Comparison of ENCODE assay signal across 8 cellular contexts in genomic region chr6:113969888-113970807, GRCh38. TPM values are rescaled to one million over a fixed set of nuclear protein-coding genes. Genes with fewer than 3 reads are reported as not detected.
DNase-seq lines count a peak whose midpoint lies in the region; ATAC-seq, FAIRE-seq and TF ChIP-seq lines count a peak whose summit lies in the region.

No MANE protein-coding gene starts in this region.

- H3K4me2 ChIP-seq in GM23248 (ENCODE audit: unreplicated experiment) (peak overlapping the region; percentile 88), GM12878 (ENCODE audit: control insufficient read depth, insufficient read depth) (peak overlapping the region; percentile 28)

- peak; percentile 70 for ATAC-seq in GM12878

- TF ChIP-seq CTCF in GM12878 (IDR thresholded peaks at IDR 0.05 in 2 of 3, conservative IDR thresholded peaks at IDR 0.05 in 1 of 3; ENCODE audit: control insufficient read depth in 2 of 3, extremely low read depth in 1 of 3, insufficient read depth in 1 of 3, low read depth in 3 of 3, low read length in 3 of 3) (no peak), sigmoid colon (IDR thresholded peaks at IDR 0.05) (no peak)

- no peaks in the 10 kb centered on the region for H3F3A ChIP-seq in GM23248 (ENCODE audit: insufficient read depth)

- no TSS peak for BruUV-seq in GM12878 (replicated peaks; lab: Mats Ljungman, UMichigan)

- H3K27me3 ChIP-seq in GM23248 (replicated peaks; ENCODE audit: insufficient read depth) (no peaks in the 10 kb centered on the region), GM12878 (replicated peaks in 1 of 2; ENCODE audit: control insufficient read depth in 2 of 2, insufficient read depth in 2 of 2, low read length in 1 of 2) (no peaks in the 10 kb centered on the region), iPS DF 6.9 (ENCODE audit: control insufficient read depth, insufficient read depth, low read length) (no peaks in the 10 kb centered on the region), sigmoid colon (no peaks in the 10 kb centered on the region)

- no peaks in the 10 kb centered on the region for H3K36me3 ChIP-seq in ES-I3 (ENCODE audit: insufficient read depth, low read length)
- H3K36me3 ChIP-seq in GM23248 (ENCODE audit: low read depth) = no peaks in the 10 kb centered on the region
- no peaks in the 10 kb centered on the region for H3K36me3 ChIP-seq in GM12878 (ENCODE audit: control insufficient read depth in 2 of 2, insufficient read depth in 2 of 2, low read length in 1 of 2)
- H3K36me3 ChIP-seq in iPS DF 6.9 (ENCODE audit: control insufficient read depth, insufficient read depth, low read length) = no peaks in the 10 kb centered on the region
- H3K36me3 ChIP-seq in sigmoid colon = no peaks in the 10 kb centered on the region

- in situ Hi-C loops in GM23248 (cut with MboI) (no loop called here), GM12878 (cut with MboI) (no loop called here)

- FAIRE-seq in GM12878 (lab: Jason Lieb, UNC) = peak; percentile 71

- TF ChIP-seq EP300 in GM12878 (IDR thresholded peaks at IDR 0.05; ENCODE audit: borderline replicate concordance in 1 of 2, control insufficient read depth in 1 of 2, low read depth in 2 of 2, low read length in 2 of 2) (no peak), sigmoid colon (IDR thresholded peaks at IDR 0.05) (no peak)

- RAD21 ChIA-PET in GM12878 (lab: Charles Lee; ENCODE audit: unreplicated experiment) = interaction anchor here (1.5 kb wide), 1 partner anchor 10 kb away, joined by 4 read pairs; no protein-coding TSS in a partner anchor

- POLR2A ChIA-PET in GM12878 (lab: Charles Lee) = interaction anchor here (2.1 kb wide), 1 partner anchor 9 kb away, joined by 8 read pairs; no protein-coding TSS in a partner anchor

- H3K9me3 ChIP-seq in ES-I3 (ENCODE audit: control insufficient read depth, insufficient read depth, low read length) (no peaks in the 10 kb centered on the region), GM23248 (ENCODE audit: low read depth) (no peaks in the 10 kb centered on the region), GM12878 (replicated peaks; ENCODE audit: control insufficient read depth, insufficient read depth, low read length) (no peaks in the 10 kb centered on the region), iPS DF 6.9 (ENCODE audit: control insufficient read depth, insufficient read depth, low read length) (no peaks in the 10 kb centered on the region), sigmoid colon (no peaks in the 10 kb centered on the region)

- no peaks in the 10 kb centered on the region for H3K9me2 ChIP-seq in GM23248 (ENCODE audit: insufficient read depth)

- CTCF ChIA-PET in GM12878 (lab: Yijun Ruan, JAX) = interaction anchor here (0.9 to 1.1 kb wide), 2 partner anchors 16 to 139 kb away, joined by 3 read pairs; no protein-coding TSS in a partner anchor

- H3K27ac ChIP-seq in GM23248 = peak overlapping the region; percentile 78
- peak overlapping the region; percentile 58 for H3K27ac ChIP-seq in GM12878 (ENCODE audit: control insufficient read depth, insufficient read depth)
- H3K27ac ChIP-seq in iPS DF 6.9 (ENCODE audit: low read length) = no peak overlapping the region
- peak overlapping the region; percentile 87 to 99 (median 94) for H3K27ac ChIP-seq in sigmoid colon

- H2AFZ ChIP-seq in GM23248 = peak overlapping the region; percentile 95
- peak overlapping the region; percentile 94 for H2AFZ ChIP-seq in GM12878 (ENCODE audit: control insufficient read depth, low read depth, low read length)

- H4K20me1 ChIP-seq in GM23248 (ENCODE audit: insufficient read depth) (peaks cover 21% of the 10 kb centered on the region; the same call in 1 of the 2 replicates), GM12878 (ENCODE audit: control insufficient read depth, insufficient read depth) (no peaks in the 10 kb centered on the region)

- H3K9ac ChIP-seq in ES-I3 (ENCODE audit: low read depth, low read length) (peak overlapping the region; percentile 92), GM23248 (peak overlapping the region; percentile 93), GM12878 (ENCODE audit: control insufficient read depth, insufficient read depth, low read length) (peak overlapping the region; percentile 76)

- peaks cover 12% of the 10 kb centered on the region for H3K4me1 ChIP-seq in ES-I3 (ENCODE audit: insufficient read depth, low read length)
- H3K4me1 ChIP-seq in GM23248 (ENCODE audit: insufficient read depth) = peaks cover 14% of the 10 kb centered on the region
- H3K4me1 ChIP-seq in GM12878 (ENCODE audit: control insufficient read depth, insufficient read depth, low read length) = no peaks in the 10 kb centered on the region
- peaks cover 4% of the 10 kb centered on the region; the same call in 1 of the 2 replicates for H3K4me1 ChIP-seq in iPS DF 6.9 (ENCODE audit: control insufficient read depth, insufficient read depth, low read length)
- H3K4me1 ChIP-seq in sigmoid colon = peaks cover 0 to 48% (median 36%) of the 10 kb centered on the region in 4 donors

- intact Hi-C loops in GM12878 (cut with micrococcal nuclease; ENCODE audit: unreplicated experiment) (loop anchor here (10.0 kb wide), 1 partner anchor 325 kb away; no protein-coding TSS in a partner anchor), sigmoid colon (cut with DNase I) (no loop called here)

- H3K4me3 ChIP-seq in GM23248 (peak overlapping the region; percentile 95), GM12878 (peak overlapping the region; percentile 100), iPS DF 6.9 (ENCODE audit: low read length) (peak overlapping the region; percentile 79), sigmoid colon (peak overlapping the region; percentile 80 to 98 (median 83))

- peaks cover 59% of the 10 kb centered on the region for H3K79me2 ChIP-seq in GM23248 (ENCODE audit: insufficient read depth)
- H3K79me2 ChIP-seq in GM12878 (ENCODE audit: control insufficient read depth, insufficient read depth, low read length) = peaks cover 54% of the 10 kb centered on the region

- no peak for TF ChIP-seq RAD21 in GM12878 (IDR thresholded peaks at IDR 0.05; ENCODE audit: insufficient read depth, low read depth, low read length)

- DNase-seq in GM23248 = peak; percentile 72
- peak; percentile 45 for DNase-seq in LHCN-M2 (ENCODE audit: low read depth)
- DNase-seq in T-helper 22 cell (ENCODE audit: low read depth) = peak; percentile 47
- no peak for DNase-seq in GM12878 (ENCODE audit: low read depth, low spot score)
- DNase-seq in iPS DF 6.9 (ENCODE audit: low read depth, low spot score) = no peak
- peak; percentile 77 for DNase-seq in sigmoid colon
- DNase-seq in cortex of kidney (lab: John Stamatoyannopoulos, UW) = no peak

- TF ChIP-seq POLR2A in GM12878 (IDR thresholded peaks at IDR 0.05; ENCODE audit: low read depth, low read length) (0 out of 2 replicates have a peak, but pooled peaks have one; percentile 18), sigmoid colon (IDR thresholded peaks at IDR 0.05) (no peak)

- WGBS in GM23248 (ENCODE audit: low coverage in 1 of 2, low lambda C conversion rate in 2 of 2, missing lambda C conversion rate in 2 of 2), 2 experiments = 1 to 2% methylated on average over 23 to 51 of the region's 70 CpGs
- WGBS in GM12878 (ENCODE audit: insufficient coverage, insufficient replicate concordance, low lambda C conversion rate, missing lambda C conversion rate) = under 1% methylated on average over 51 of the region's 70 CpGs
- WGBS in iPS DF 6.9 (ENCODE audit: insufficient coverage, insufficient read length) = no CpG with 5 or more reads among the region's 70 CpGs
- WGBS in sigmoid colon, 2 donors = 0 to 1% methylated on average over 70 of the region's 70 CpGs

- SMC1A ChIA-PET in GM12878 (lab: Charles Lee; ENCODE audit: uncharacterized antibody, unreplicated experiment) = interaction anchor here (1.1 to 2.7 kb wide), 2 partner anchors 11 to 46 kb away, joined by 3 to 25 read pairs; no protein-coding TSS in a partner anchor

TF ChIP-seq in GM12878, 131 proteins besides CTCF, POLR2A, EP300 and RAD21 (continues in another document):
- TF ChIP-seq NKRF (conservative IDR thresholded peaks at IDR 0.05) = 0 out of 2 replicates have a peak, but pooled peaks have one; percentile 45
- peak; percentile 57; the same call in 1 of the 2 replicates for TF ChIP-seq SPI1 (IDR thresholded peaks at IDR 0.05; ENCODE audit: borderline replicate concordance, insufficient read depth, low read depth, low read length)

RNA-seq across cellular contexts. Expression of gene HDAC2, which starts 0.8 kb away (rescaled TPM):
- total RNA-seq in GM23248 (2014; rRNA removed; shearing (Covaris generic)) = 29.4 and 47.7 TPM in 2 replicates
- polyA plus RNA-seq in GM23248 (2016; fragmentation: Nextera tagmentation; extraction: Ambion mirVana) (97.4 and 101 TPM in 2 replicates), GM12878 (2011; rRNA removed) (210 and 255 TPM in 2 replicates), GM12878 (2014; fragmentation: Illumina TruSeq; extraction: Trizol) (130 and 154 TPM in 2 replicates), GM12878 (2014; fragmentation: Nextera tagmentation; extraction: Ambion mirVana) (10 to 100 TPM; 45.3 to 88.7 TPM), GM12878 (2014; rRNA removed) (120 and 129 TPM in 2 replicates), GM12878 (2016; fragmentation: Nextera tagmentation; extraction: Ambion mirVana) (100 to 1,000 TPM; 157 to 158 TPM), sigmoid colon (10 to 100 TPM; 44.4 to 71.7 (median 56.9) TPM)
- total RNA-seq in LHCN-M2 (2014; rRNA removed) (76.8 and 119 TPM in 2 replicates), GM12878 (2014; rRNA removed) (40.4 and 49.5 TPM in 2 replicates), GM12878 (2014; rRNA removed; fragmentation: Illumina TruSeq; extraction: Trizol) (87.0 and 89.1 TPM in 2 replicates), GM12878 (2021) (99.5 and 104 TPM in 2 replicates), sigmoid colon (10 to 100 TPM; 57.6 to 66.5 (median 64.7) TPM)
- 131 TPM for polyA plus RNA-seq in LHCN-M2 (2012)
- 73.8 and 74.9 TPM in 2 replicates for total RNA-seq in GM12878 (2013; cell fraction: nucleolus; rRNA removed)
- 33.5 TPM for polyA plus RNA-seq in GM12878 (2011; ENCODE audit: low read depth)
- 69.5 and 102 TPM in 2 replicates for polyA plus RNA-seq in GM12878 (2011; cell fraction: cytosol; rRNA removed)
- 48.0 and 64.8 TPM in 2 replicates for polyA plus RNA-seq in GM12878 (2011; cell fraction: nucleus; rRNA removed)
- polyA plus RNA-seq in GM12878 (2012) = 69.4 and 98.7 TPM in 2 replicates
- polyA minus RNA-seq in GM12878 (2011; rRNA and poly(A)+ RNA removed) = 131 and 274 TPM in 2 replicates
- polyA minus RNA-seq in GM12878 (2011; cell fraction: cytosol; rRNA and poly(A)+ RNA removed) = 40.1 and 64.0 TPM in 2 replicates
- polyA minus RNA-seq in GM12878 (2011; cell fraction: nucleus; rRNA and poly(A)+ RNA removed) = 28.5 and 58.1 TPM in 2 replicates

Comparison
In these comparisons a context has a peak if more than half of its experiments do, and no peak if none do; other contexts are left out.
1. DNase-seq: peak in GM23248 (single experiment), LHCN-M2 (single experiment), T-helper 22 cell (single experiment) and sigmoid colon (single experiment); none in GM12878 (single experiment), iPS DF 6.9 (single experiment) and cortex of kidney (single experiment).
2. Peak in every context shown above with its lines, with median percentiles within 50 percentile points of each other: H3K9ac ChIP-seq and H3K4me3 ChIP-seq.